In genomic region chr6:69424581-69424980, GRCh38 we compare ENCODE assay signal across 25 cellular contexts.
A peak's percentile ranks its signal among the peaks of the same experiment; 100 is the strongest.
DNase-seq lines count a peak whose midpoint lies in the region; ATAC-seq, FAIRE-seq and TF ChIP-seq lines count a peak whose summit lies in the region.
"Had no signal": no experiment of that assay in that cellular context is flagged by ENCODE, and none has a peak within 500 bp of the region (broad histone marks: within the 10 kb centered on the region; RNA-seq: fewer than 3 reads in every experiment).

No MANE protein-coding gene starts in this region.

- H3K27me3 Mint-ChIP-seq in GM23338 (ENCODE audit: insufficient read depth, low read depth, poor library complexity) = no peaks in the 10 kb centered on the region
- H3K27me3 Mint-ChIP-seq: B cell; CD4-positive, alpha-beta T cell had no signal

- no peaks in the 10 kb centered on the region for H4K20me1 ChIP-seq in GM23338 (replicated peaks; ENCODE audit: insufficient read depth)
- H4K20me1 ChIP-seq in H1 (replicated peaks in 1 of 2; ENCODE audit: control insufficient read depth in 1 of 2, insufficient read depth in 2 of 2, low read length in 2 of 2) = no peaks in the 10 kb centered on the region
- H4K20me1 ChIP-seq: BLaER1 treated with 17β-estradiol and CSF1 and Interleukin-3, amounts not matched to agents 10 nM and 100 nM had no signal

- H3K27ac ChIP-seq in GM23338 (ENCODE audit: low read depth) (no peak overlapping the region), H1 (ENCODE audit: low read depth, low read length) (no peak overlapping the region)
- H3K27ac ChIP-seq: 22Rv1; A549; BLaER1 treated with 17β-estradiol and CSF1 and Interleukin-3, amounts not matched to agents 10 nM and 100 nM; C4-2B had no signal

- H2AFZ ChIP-seq in GM23338 (no peak overlapping the region), H1 (ENCODE audit: low read length) (0 out of 2 replicates have a peak overlapping the region, but pooled peaks have one; percentile 66)

- WGBS in H1 (ENCODE audit: extremely low coverage in 1 of 2, insufficient coverage in 1 of 2, insufficient read length in 1 of 2, insufficient replicate concordance in 2 of 2, low coverage in 1 of 2, low lambda C conversion rate in 2 of 2, missing lambda C conversion rate in 1 of 2), 2 experiments = 60% methylated on average over 3 of the region's 3 CpGs; no CpG with 5 or more reads in 1 of the 2 experiments

- H3K4me1 Mint-ChIP-seq in GM23338 = peaks cover 10% of the 10 kb centered on the region; the same call in 2 of the 3 replicates
- H3K4me1 Mint-ChIP-seq: B cell had no signal

- TF ChIP-seq EP300 in H1 (IDR thresholded peaks at IDR 0.05; ENCODE audit: borderline replicate concordance in 1 of 2, low read depth in 2 of 2, low read length in 2 of 2) = no peak

- H2BK5ac ChIP-seq in H1 (ENCODE audit: low read depth, low read length) = no peak overlapping the region

- no peak overlapping the region for H2BK120ac ChIP-seq in H1 (replicated peaks; ENCODE audit: low read depth, low read length)

- TF ChIP-seq RAD21 in H1 (IDR thresholded peaks at IDR 0.05 in 1 of 2, conservative IDR thresholded peaks at IDR 0.05 in 1 of 2; ENCODE audit: low read depth in 2 of 2, low read length in 2 of 2) = no peak

- ATAC-seq in GM23338 (no peak), GM21423 (IDR thresholded peaks at IDR 0.05; ENCODE audit: unreplicated experiment) (no peak), HG03280 (IDR thresholded peaks at IDR 0.05; ENCODE audit: unreplicated experiment) (no peak)
- ATAC-seq: A549; CD8-positive, alpha-beta T cell; GM12878 had no signal

- H3K36me3 ChIP-seq in GM23338 (ENCODE audit: insufficient read depth) (no peaks in the 10 kb centered on the region), H1 (ENCODE audit: control insufficient read depth in 2 of 4, insufficient read depth in 4 of 4, low read length in 3 of 4) (no peaks in the 10 kb centered on the region)
- H3K36me3 ChIP-seq: BLaER1 treated with 17β-estradiol and CSF1 and Interleukin-3, amounts not matched to agents 10 nM and 100 nM had no signal

- no peak overlapping the region for H2BK12ac ChIP-seq in H1 (ENCODE audit: low read depth, low read length)

- no peak for TF ChIP-seq POLR2A in H1 (IDR thresholded peaks at IDR 0.05; ENCODE audit: control extremely low read depth in 1 of 2, low read depth in 2 of 2, low read length in 2 of 2)

- H3K4me1 ChIP-seq in GM23338 (ENCODE audit: insufficient read depth) = peaks cover 15% of the 10 kb centered on the region; the same call in 1 of the 2 replicates
- H3K4me1 ChIP-seq in H1 (replicated peaks in 1 of 4; ENCODE audit: control insufficient read depth in 3 of 4, insufficient read depth in 4 of 4, low read length in 3 of 4) = no peaks in the 10 kb centered on the region
- H3K4me1 ChIP-seq: A549; BLaER1 treated with 17β-estradiol and CSF1 and Interleukin-3, amounts not matched to agents 10 nM and 100 nM had no signal

- H3F3A ChIP-seq in GM23338 (replicated peaks; ENCODE audit: low read depth) = no peaks in the 10 kb centered on the region

- H2AK5ac ChIP-seq in H1 (ENCODE audit: low read depth, low read length) = no peak overlapping the region

- no peak overlapping the region for H2BK15ac ChIP-seq in H1 (ENCODE audit: low read length)

- H3K4me3 ChIP-seq in GM23338 (no peak overlapping the region), H1 (ENCODE audit: extremely low read depth in 1 of 4, insufficient read depth in 2 of 4, low read depth in 3 of 4, low read length in 4 of 4) (no peak overlapping the region)
- H3K4me3 ChIP-seq: A549; BLaER1 treated with 17β-estradiol and CSF1 and Interleukin-3, amounts not matched to agents 10 nM and 100 nM; GM12878 had no signal

- no peaks in the 10 kb centered on the region for H3K23me2 ChIP-seq in H1 (ENCODE audit: low read depth, low read length)

- H3K27me3 ChIP-seq in GM23338 (ENCODE audit: insufficient read depth) (no peaks in the 10 kb centered on the region), H1 (replicated peaks in 1 of 4; ENCODE audit: control insufficient read depth in 3 of 4, extremely low read depth in 1 of 4, insufficient read depth in 3 of 4, low read length in 3 of 4) (peaks cover 0 to 1% (median 0%) of the 10 kb centered on the region in 4 experiments; a peak in 1 of 7 replicates)
- H3K27me3 ChIP-seq: BLaER1 treated with 17β-estradiol and CSF1 and Interleukin-3, amounts not matched to agents 10 nM and 100 nM had no signal

- H3K79me2 ChIP-seq in GM23338 (replicated peaks; ENCODE audit: insufficient read depth) (no peaks in the 10 kb centered on the region), H1 (ENCODE audit: control insufficient read depth in 1 of 2, insufficient read depth in 2 of 2, low read length in 2 of 2) (no peaks in the 10 kb centered on the region)

- no peaks in the 10 kb centered on the region for H3K9me3 Mint-ChIP-seq in GM23338
- H3K9me3 Mint-ChIP-seq: CD4-positive, alpha-beta T cell had no signal

- no peak overlapping the region for H3K23ac ChIP-seq in H1 (ENCODE audit: insufficient read length)

- no peak overlapping the region for H3K4me3 Mint-ChIP-seq in GM23338
- H3K4me3 Mint-ChIP-seq: B cell; CD4-positive, alpha-beta T cell; CD8-positive, alpha-beta T cell had no signal

- no peak for FAIRE-seq in H1 (lab: Jason Lieb, UNC)
- FAIRE-seq: A549, G401.6, GM12878, GM12892, GM18507 had no signal

- POLR2A ChIA-PET in H1 (lab: Charles Lee; ENCODE audit: partially characterized antibody) = no interaction called here

- no peak overlapping the region for H4K91ac ChIP-seq in H1 (replicated peaks; ENCODE audit: insufficient read length, low read length)

- no peaks in the 10 kb centered on the region for H3K79me1 ChIP-seq in H1 (ENCODE audit: low read depth, low read length)

- CTCF ChIA-PET in H1 (lab: Charles Lee; ENCODE audit: partially characterized antibody) = no interaction called here

- H3K9me3 ChIP-seq in H1 (ENCODE audit: insufficient read depth in 2 of 2, low read depth in 1 of 2, low read length in 1 of 2) = no peaks in the 10 kb centered on the region
- H3K9me3 ChIP-seq: A549; BLaER1 treated with 17β-estradiol and CSF1 and Interleukin-3, amounts not matched to agents 10 nM and 100 nM had no signal

- H3K9me2 ChIP-seq in GM23338 (ENCODE audit: insufficient read depth) = no peaks in the 10 kb centered on the region

- TF ChIP-seq CTCF in GM23338 (conservative IDR thresholded peaks at IDR 0.05; ENCODE audit: low read depth in 2 of 2) (no peak), H1 (IDR thresholded peaks at IDR 0.05; ENCODE audit: control extremely low read depth in 1 of 3, insufficient read depth in 1 of 3, low read depth in 1 of 3, low read length in 3 of 3) (no peak)

- H3K36me3 Mint-ChIP-seq in GM23338 (ENCODE audit: low read depth) = no peaks in the 10 kb centered on the region
- H3K36me3 Mint-ChIP-seq: CD8-positive, alpha-beta T cell had no signal

- no peak overlapping the region for H3K56ac ChIP-seq in H1 (replicated peaks; ENCODE audit: insufficient read length, low read depth, low read length)

- H3K27ac Mint-ChIP-seq in GM23338 = peak overlapping the region; percentile 35; the same call in 1 of the 2 replicates
- H3K27ac Mint-ChIP-seq: B cell; CD4-positive, alpha-beta T cell; CD8-positive, alpha-beta T cell had no signal

- no peak overlapping the region for H2BK20ac ChIP-seq in H1 (ENCODE audit: low read length)

- H3K18ac ChIP-seq in H1 (ENCODE audit: extremely low read depth, low read length) = no peak overlapping the region

- H4K5ac ChIP-seq in H1 (ENCODE audit: insufficient read length, low read depth, low read length) = no peak overlapping the region

- H4K8ac ChIP-seq in H1 (ENCODE audit: extremely low read depth, insufficient read depth, low read length) = no peak overlapping the region

- H3K4ac ChIP-seq in H1 (replicated peaks; ENCODE audit: insufficient read length, low read depth, low read length) = no peak overlapping the region

- H3K4me2 ChIP-seq in GM23338 = no peak overlapping the region
- no peak overlapping the region for H3K4me2 ChIP-seq in H1 (ENCODE audit: insufficient read depth in 1 of 2, low read depth in 2 of 2, low read length in 2 of 2)
- H3K4me2 ChIP-seq: A549; BLaER1 treated with 17β-estradiol and CSF1 and Interleukin-3, amounts not matched to agents 10 nM and 100 nM had no signal

- H3K14ac ChIP-seq in H1 (ENCODE audit: insufficient read length) = no peak overlapping the region

- peak; percentile 14 for DNase-seq in COR-L47 (lab: John Stamatoyannopoulos, UW)
- no peak for DNase-seq in GM23338 (ENCODE audit: low spot score)
- DNase-seq in cerebellar cortex (ENCODE audit: low spot score) = peak; percentile 66
- no peak for DNase-seq in H1 (ENCODE audit: low read depth in 1 of 2, low spot score in 2 of 2)
- DNase-seq in NAMALWA (ENCODE audit: low spot score) = no peak
- DNase-seq: AML-193; CD4-positive, alpha-beta T cell; CD8-positive, alpha-beta T cell; DMS 273 treated with DMSO at 0.1 percent for 48 hours; DMS153; DMS79; DND-41; EL; GF-D8 had no signal

- no peak overlapping the region for H3K9ac ChIP-seq in H1 (replicated peaks in 1 of 4; ENCODE audit: extremely low read depth in 1 of 4, low read depth in 3 of 4, low read length in 3 of 4)
- H3K9ac ChIP-seq: BLaER1 treated with 17β-estradiol and CSF1 and Interleukin-3, amounts not matched to agents 10 nM and 100 nM had no signal

TF ChIP-seq in GM23338, 12 proteins besides CTCF, POLR2A, EP300 and RAD21 (continues in another document):
- no peak for TF ChIP-seq POLR2AphosphoS5 (IDR thresholded peaks at IDR 0.05; ENCODE audit: low read depth)
- TF ChIP-seq JUNB (IDR thresholded peaks at IDR 0.05; ENCODE audit: unreplicated experiment) = no peak

TF ChIP-seq in H1, 55 proteins besides CTCF, POLR2A, EP300 and RAD21 (continues in another document):
- no peak for TF ChIP-seq CBX5 (IDR thresholded peaks at IDR 0.05; ENCODE audit: low read depth, low read length)
- no peak for TF ChIP-seq JUN (IDR thresholded peaks at IDR 0.05; ENCODE audit: low read depth, low read length)
- TF ChIP-seq CBX8 (IDR thresholded peaks at IDR 0.05; ENCODE audit: borderline replicate concordance, low read depth, low read length) = no peak
- TF ChIP-seq CREB1 (IDR thresholded peaks at IDR 0.05) = no peak
- no peak for TF ChIP-seq EGR1 (IDR thresholded peaks at IDR 0.05; ENCODE audit: borderline replicate concordance, low read depth, low read length)
- TF ChIP-seq CEBPB (IDR thresholded peaks at IDR 0.05; ENCODE audit: low read depth, low read length) = no peak
- no peak for TF ChIP-seq GABPA (IDR thresholded peaks at IDR 0.05; ENCODE audit: borderline replicate concordance, insufficient read depth, low read length)
- TF ChIP-seq TAF1 (IDR thresholded peaks at IDR 0.05; ENCODE audit: low read depth, low read length) = no peak
- TF ChIP-seq SP4 (IDR thresholded peaks at IDR 0.05; ENCODE audit: low read length) = no peak
- TF ChIP-seq YY1 (IDR thresholded peaks at IDR 0.05; ENCODE audit: low read depth, low read length) = no peak
- no peak for TF ChIP-seq BACH1 (IDR thresholded peaks at IDR 0.05; ENCODE audit: low read length)

Comparison
In these comparisons a context has a peak if more than half of its experiments do, and no peak if none do; other contexts are left out.
1. DNase-seq: peak in COR-L47 (single experiment) and cerebellar cortex (single experiment); none in GM23338 (single experiment), H1 (0 of 2) and NAMALWA (single experiment).